In the genomic region with DNA sequence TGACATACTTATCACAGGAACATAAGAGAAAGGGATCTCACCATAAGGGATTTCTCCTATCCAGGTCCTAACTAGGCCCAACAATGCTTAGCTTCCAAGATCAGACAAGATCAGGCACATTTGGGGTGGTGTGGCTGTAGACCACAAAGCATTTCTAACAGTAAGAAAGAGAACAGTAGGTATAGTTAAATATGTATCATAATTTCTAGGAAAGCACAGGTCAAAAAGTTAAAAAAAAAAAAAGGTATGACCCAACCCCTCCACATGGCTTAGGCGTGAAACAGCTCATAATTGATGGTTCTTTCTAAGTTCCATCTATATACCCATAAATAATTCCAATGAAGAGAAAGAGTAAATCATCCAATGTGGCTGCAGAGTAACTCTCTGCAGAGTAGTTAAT, we compare ENCODE assay signal across 18 cellular contexts. TPM values are rescaled to one million over a fixed set of nuclear protein-coding genes. Genes with fewer than 3 reads are reported as not detected.
DNase-seq lines count a peak whose midpoint lies in the region; ATAC-seq, FAIRE-seq and TF ChIP-seq lines count a peak whose summit lies in the region.
"Had no signal": no experiment of that assay in that cellular context is flagged by ENCODE, and none has a peak within 500 bp of the region (broad histone marks: within the 10 kb centered on the region; RNA-seq: fewer than 3 reads in every experiment).

No MANE protein-coding gene starts in this region.

- H3K4me3 ChIP-seq in keratinocyte (ENCODE audit: control insufficient read depth in 2 of 3, extremely low read depth in 1 of 3, insufficient read depth in 2 of 3, low read depth in 1 of 3, low read length in 3 of 3): peak overlapping the region in 1 of 3 experiments; percentile 15
- no peak overlapping the region for H3K4me3 ChIP-seq in right lobe of liver
- H3K4me3 ChIP-seq: body of pancreas, heart left ventricle, suprapubic skin had no signal

- H3K27ac ChIP-seq in keratinocyte (ENCODE audit: control insufficient read depth, insufficient read depth, low read length): no peak overlapping the region
- no peak overlapping the region for H3K27ac ChIP-seq in right lobe of liver
- H3K27ac ChIP-seq: suprapubic skin had no signal

- H2AFZ ChIP-seq in keratinocyte (ENCODE audit: control insufficient read depth, low read length): no peak overlapping the region

- H3K36me3 Mint-ChIP-seq in activated B cell treated with CpG ODN at 0.5 μM for 24 hours (ENCODE audit: low read depth): peaks cover 27% of the 10 kb centered on the region

- peak; percentile 12 for DNase-seq in stimulated activated CD4-positive, alpha-beta T cell treated with anti-CD3 and anti-CD28 coated beads, Interleukin-15, amount 100 ng/mL, for 24 hours
- DNase-seq in stimulated activated CD4-positive, alpha-beta T cell treated with anti-CD3 and anti-CD28 coated beads, Interleukin-12 subunit alpha, Interleukin-12 subunit beta, amount 100 ng/mL, for 4 hours: no peak
- no peak for DNase-seq in activated B cell treated with CpG ODN at 0.5 μM for 24 hours
- no peak for DNase-seq in keratinocyte (ENCODE audit: low read depth, low spot score)
- DNase-seq in sciatic nerve (ENCODE audit: low spot score): no peak
- no peak for DNase-seq in T1000 (lab: John Stamatoyannopoulos, UW)
- no peak for DNase-seq in right lobe of liver
- DNase-seq: activated CD4-positive, alpha-beta T cell treated with anti-CD3 and anti-CD28 coated beads, Interleukin-2, amount 10 ng/mL, durations not matched to agents 24 days and 14 days; body of pancreas; GDM1; heart left ventricle; NCI-H226 had no signal

- H3K79me2 ChIP-seq in keratinocyte (ENCODE audit: control insufficient read depth, insufficient read depth, low read length): peaks cover 80% of the 10 kb centered on the region

- H3K27me3 Mint-ChIP-seq in activated B cell treated with CpG ODN at 0.5 μM for 24 hours: no peaks in the 10 kb centered on the region

- H3K4me1 Mint-ChIP-seq in activated B cell treated with CpG ODN at 0.5 μM for 24 hours: peaks cover 86% of the 10 kb centered on the region

- H3K4me2 ChIP-seq in keratinocyte (ENCODE audit: control insufficient read depth, extremely low read depth, insufficient read depth, low read depth, low read length): peak overlapping the region; percentile 84

- POLR2A ChIA-PET in activated B cell treated with CpG ODN at 0.5 μM for 24 hours (lab: Charles Lee): interaction anchor here (0.6 to 1.3 kb wide), 4 partner anchors 16 to 305 kb away, joined by 3 to 13 read pairs (median 3); no protein-coding TSS in a partner anchor

- CTCF ChIA-PET in activated B cell treated with CpG ODN at 0.5 μM for 24 hours (lab: Charles Lee): interaction anchor here (1.9 kb wide), 1 partner anchor 78 kb away, joined by 5 read pairs; no protein-coding TSS in a partner anchor

- H3K36me3 ChIP-seq in keratinocyte (ENCODE audit: control insufficient read depth in 2 of 2, extremely low read depth in 1 of 2, insufficient read depth in 2 of 2, low read length in 2 of 2): peaks cover 2 to 6% of the 10 kb centered on the region in 2 experiments
- H3K36me3 ChIP-seq in right lobe of liver: peaks cover 0 to 2% (median 0%) of the 10 kb centered on the region in 4 donors

- H3K9me3 ChIP-seq in keratinocyte (ENCODE audit: control insufficient read depth, low read depth, low read length) (no peaks in the 10 kb centered on the region), right lobe of liver (no peaks in the 10 kb centered on the region)
- H3K9me3 ChIP-seq: body of pancreas, heart left ventricle, suprapubic skin had no signal

- H3K9ac ChIP-seq in keratinocyte (ENCODE audit: control insufficient read depth, extremely low read depth, insufficient read depth, low read length): no peak overlapping the region

- peaks cover 34% of the 10 kb centered on the region for H3K4me1 ChIP-seq in keratinocyte (ENCODE audit: control insufficient read depth, extremely low read depth, insufficient read depth, low read length)
- H3K4me1 ChIP-seq in right lobe of liver: peaks cover 0 to 4% (median 1%) of the 10 kb centered on the region in 4 donors

- intact Hi-C loops in activated B cell treated with CpG ODN at 0.5 μM for 24 hours (cut with micrococcal nuclease): loop anchor here (2.0 kb wide), 1 partner anchor 15 kb away; no protein-coding TSS in a partner anchor
- intact Hi-C loops in sciatic nerve (cut with DNase I): no loop called here
- intact Hi-C loops in right lobe of liver (cut with DNase I): no loop called here

- H4K20me1 ChIP-seq in keratinocyte (ENCODE audit: control insufficient read depth, extremely low read depth, insufficient read depth, low read length): no peaks in the 10 kb centered on the region

- H3K9me3 Mint-ChIP-seq in activated B cell treated with CpG ODN at 0.5 μM for 24 hours: no peaks in the 10 kb centered on the region
- H3K9me3 Mint-ChIP-seq: activated CD4-positive, alpha-beta T cell treated with anti-CD3 and anti-CD28 coated beads, Interleukin-2, amount 10 ng/mL, durations not matched to agents 24 days and 14 days had no signal

- no peaks in the 10 kb centered on the region for H3K9me1 ChIP-seq in keratinocyte (ENCODE audit: control insufficient read depth, extremely low read depth, insufficient read depth, low read length)

- TF ChIP-seq CTCF in activated B cell treated with CpG ODN at 0.5 μM for 24 hours (IDR thresholded peaks at IDR 0.05): no peak
- TF ChIP-seq CTCF in keratinocyte (optimal IDR thresholded peaks at IDR 0.05 in 1 of 3, IDR thresholded peaks at IDR 0.05 in 1 of 3, conservative IDR thresholded peaks at IDR 0.05 in 1 of 3; ENCODE audit: extremely low read depth in 1 of 3, insufficient read depth in 2 of 3, low read length in 3 of 3): no peak
- TF ChIP-seq CTCF in right lobe of liver (IDR thresholded peaks at IDR 0.05): no peak

- ATAC-seq in activated B cell treated with CpG ODN at 0.5 μM for 24 hours (ENCODE audit: low read depth) (no peak), sciatic nerve (no peak), right lobe of liver (no peak)
- ATAC-seq: body of pancreas, esophagus mucosa, Right ventricle myocardium inferior had no signal

- H3K4me3 Mint-ChIP-seq in activated B cell treated with CpG ODN at 0.5 μM for 24 hours: peak overlapping the region; percentile 32
- H3K4me3 Mint-ChIP-seq: activated CD4-positive, alpha-beta T cell treated with anti-CD3 and anti-CD28 coated beads, Interleukin-2, amount 10 ng/mL, durations not matched to agents 24 days and 14 days had no signal

- no peak for TF ChIP-seq POLR2A in right lobe of liver (IDR thresholded peaks at IDR 0.05)

- H3K27me3 ChIP-seq in keratinocyte (ENCODE audit: control insufficient read depth, extremely low read depth, insufficient read depth, low read length) (no peaks in the 10 kb centered on the region), right lobe of liver (no peaks in the 10 kb centered on the region)
- H3K27me3 ChIP-seq: body of pancreas, heart left ventricle, suprapubic skin had no signal

- peak; percentile 60 for FAIRE-seq in keratinocyte (lab: Jason Lieb, UNC)
- FAIRE-seq: islet of Langerhans had no signal

- peak overlapping the region; percentile 85 for H3K27ac Mint-ChIP-seq in activated B cell treated with CpG ODN at 0.5 μM for 24 hours
- H3K27ac Mint-ChIP-seq: activated CD4-positive, alpha-beta T cell treated with anti-CD3 and anti-CD28 coated beads, Interleukin-2, amount 10 ng/mL, durations not matched to agents 24 days and 14 days had no signal

- dilution Hi-C loops in keratinocyte (cut with MboI; ENCODE audit: extremely low pct_ligation_motif_present, low sequenced_read_pairs): no loop called here

- 100% methylated on average over 1 of the region's 1 CpG for WGBS in right lobe of liver (ENCODE audit: insufficient coverage, low coverage, low lambda C conversion rate, missing lambda C conversion rate)

RNA-seq across cellular contexts. Expression of a gene that starts 6.9 kb away (rescaled TPM):
- total RNA-seq in activated B cell treated with CpG ODN at 0.5 μM for 24 hours (73.0 and 82.5 TPM in 2 replicates), sciatic nerve (57.2 TPM), right lobe of liver (10 to 100 TPM in 4 of 6 experiments, 1 to 10 TPM in 2; 8.4 to 15.2 (median 10.9) TPM)
- 17.6 to 25.4 TPM (median 19.9 TPM) in 3 replicates for polyA plus RNA-seq in keratinocyte
- polyA plus RNA-seq in keratinocyte (2011; ENCODE audit: low read depth): 6.0 TPM
- 12.5 and 21.0 TPM in 2 replicates for polyA plus RNA-seq in keratinocyte (2011; cell fraction: cytosol; rRNA removed)
- 21.9 and 22.6 TPM in 2 replicates for polyA plus RNA-seq in keratinocyte (2011; cell fraction: nucleus; rRNA removed)
- 8.5 and 15.4 TPM in 2 replicates for polyA plus RNA-seq in keratinocyte (2012; ENCODE audit: low replicate concordance)
- 11.3 to 40.5 TPM (median 27.2 TPM) in 3 replicates for polyA minus RNA-seq in keratinocyte
- 15.7 TPM for polyA minus RNA-seq in keratinocyte (2011; cell fraction: cytosol; rRNA and poly(A)+ RNA removed)
- polyA minus RNA-seq in keratinocyte (2011; cell fraction: nucleus; rRNA and poly(A)+ RNA removed): 23.0 and 37.9 TPM in 2 replicates

RNA-seq across cellular contexts. Expression of a gene that starts 26.7 kb away (rescaled TPM):
- total RNA-seq in activated B cell treated with CpG ODN at 0.5 μM for 24 hours: 1.9 and 2.1 TPM in 2 replicates
- 11.6 to 26.2 TPM (median 11.7 TPM) in 3 replicates for polyA plus RNA-seq in keratinocyte
- 25.3 TPM for polyA plus RNA-seq in keratinocyte (2011; ENCODE audit: low read depth)
- polyA plus RNA-seq in keratinocyte (2011; cell fraction: cytosol; rRNA removed): 13.9 and 25.5 TPM in 2 replicates
- polyA plus RNA-seq in keratinocyte (2011; cell fraction: nucleus; rRNA removed): 32.5 and 33.5 TPM in 2 replicates
- polyA plus RNA-seq in keratinocyte (2012; ENCODE audit: low replicate concordance): 8.1 and 35.4 TPM in 2 replicates
- 14.4 to 23.7 TPM (median 18.5 TPM) in 3 replicates for polyA minus RNA-seq in keratinocyte
- polyA minus RNA-seq in keratinocyte (2011; cell fraction: cytosol; rRNA and poly(A)+ RNA removed): 25.1 TPM
- polyA minus RNA-seq in keratinocyte (2011; cell fraction: nucleus; rRNA and poly(A)+ RNA removed): 12.8 and 16.4 TPM in 2 replicates
- 4.8 TPM for total RNA-seq in sciatic nerve
- total RNA-seq in right lobe of liver: 1 to 10 TPM in 3 of 6 experiments, under 1 TPM in 3; 0.55 to 1.5 (median 1.1) TPM
- total RNA-seq: H4; T-helper 2 cell treated with Interferon-gamma antibody and Interleukin-4, amounts not matched to agents 100 ng/mL and 5 ng/mL, for 36 hours had no signal
